ENCODE assay signal across 1 cellular context in genomic region chr12:69471667-69472385, GRCh38.
TF ChIP-seq lines count a peak whose summit lies in the region.

No MANE protein-coding gene starts in this region.

TF ChIP-seq in H1, 55 proteins besides CTCF, POLR2A, EP300 and RAD21 (continued from another document):
- TF ChIP-seq USF2 (IDR thresholded peaks at IDR 0.05; ENCODE audit: low read length) (no peak), RNF2 (IDR thresholded peaks at IDR 0.05; ENCODE audit: borderline replicate concordance, low read depth, low read length, missing control alignments, poor library complexity, severe bottlenecking) (no peak), PHF8 (conservative IDR thresholded peaks at IDR 0.05; ENCODE audit: low read depth, low read length) (no peak), KDM5A (IDR thresholded peaks at IDR 0.05; ENCODE audit: low read length) (no peak), CHD7 (IDR thresholded peaks at IDR 0.05; ENCODE audit: insufficient replicate concordance, low read length) (no peak), TCF12 (IDR thresholded peaks at IDR 0.05; ENCODE audit: low read depth, low read length) (no peak), RFX5 (IDR thresholded peaks at IDR 0.05; ENCODE audit: borderline replicate concordance, low read depth, low read length) (no peak), ATF2 (IDR thresholded peaks at IDR 0.05; ENCODE audit: low read length) (no peak), YY1 (IDR thresholded peaks at IDR 0.05; ENCODE audit: low read depth, low read length) (no peak)
